In the genomic region with DNA sequence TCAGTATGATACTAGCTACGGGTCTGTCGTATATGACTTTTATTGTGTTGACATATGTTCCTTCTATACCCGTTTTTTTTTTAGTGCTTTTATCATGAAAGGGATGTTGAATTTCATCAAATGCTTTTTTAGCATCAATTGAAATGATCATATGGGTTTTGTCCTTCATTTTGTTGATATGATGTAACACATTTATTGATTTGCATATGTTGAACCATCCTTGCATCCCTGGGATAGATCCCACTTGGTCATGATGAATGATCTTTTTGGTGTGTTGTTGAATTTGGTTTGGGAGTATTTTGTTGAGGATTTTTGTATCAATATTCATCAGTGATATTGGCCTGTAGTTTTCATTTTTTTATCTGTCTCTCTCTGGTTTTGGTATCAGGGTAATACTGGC, we compare ENCODE assay signal across 27 cellular contexts.
"Had no signal": no experiment of that assay in that cellular context is flagged by ENCODE, and none has a peak within 500 bp of the region (broad histone marks: within the 10 kb centered on the region; RNA-seq: fewer than 3 reads in every experiment).

No MANE protein-coding gene starts in this region.

- H3K4me1 ChIP-seq: stomach, suprapubic skin, testis, thyroid gland, tibial artery, tibial nerve, transverse colon, upper lobe of left lung, upper lobe of right lung, uterus, vagina had no signal

- FAIRE-seq: urothelium cell line had no signal

- H3K27me3 ChIP-seq: stomach, suprapubic skin, testis, thyroid gland, tibial artery, tibial nerve, transverse colon, upper lobe of left lung, upper lobe of right lung, uterus, vagina had no signal

- H3K4me3 ChIP-seq: stomach, suprapubic skin, testis, thoracic aorta, thyroid gland, tibial artery, tibial nerve, transverse colon, upper lobe of left lung, upper lobe of right lung, uterus, vagina had no signal

- DNase-seq: stimulated activated CD4-positive, alpha-beta T cell treated with anti-CD3 and anti-CD28 coated beads, Interleukin-2, amount 100 ng/mL, for 48 hours; stimulated activated CD4-positive, alpha-beta T cell treated with anti-CD3 and anti-CD28 coated beads, Interleukin-4, amount 100 ng/mL, for 1 hour; stimulated activated CD4-positive, alpha-beta T cell treated with anti-CD3 and anti-CD28 coated beads, Interleukin-4, amount 100 ng/mL, for 24 hours; stimulated activated CD4-positive, alpha-beta T cell treated with anti-CD3 and anti-CD28 coated beads, Interleukin-4, amount 100 ng/mL, for 4 hours; stimulated activated CD8-positive, alpha-beta memory T cell treated with anti-CD3 and anti-CD28 coated beads, Interleukin-4, amount 100 ng/mL, for 48 hours; stimulated activated naive B cell treated with anti-CD40 and anti-IgM and Interleukin-4, amounts not matched to agents 10 μg/mL and 1 μg/mL and 100 μg/mL, for 72 hours; stimulated activated naive CD4-positive, alpha-beta T cell; stimulated activated naive CD4-positive, alpha-beta T cell treated with Interleukin-2 at 50 U/mL for 16 hours; stimulated activated naive CD8-positive, alpha-beta T cell treated with anti-CD3 and anti-CD28 coated beads, Interleukin-15, amount 100 ng/mL, for 72 hours; stimulated activated naive CD8-positive, alpha-beta T cell treated with anti-CD3 and anti-CD28 coated beads, Interleukin-15, Interleukin-2, amounts not matched to agents 100 U/mL and 50 U/mL, for 24 hours; stomach; substantia nigra; testis; thyroid gland; tibial artery; transverse colon; trophoblast cell; upper lobe of left lung; upper lobe of right lung; uterus had no signal

- H3K9me3 ChIP-seq: testis, thyroid gland had no signal

- ATAC-seq: stimulated activated effector memory CD8-positive, alpha-beta T cell treated with anti-CD3 and anti-CD28 coated beads, Interleukin-12 subunit alpha, Interleukin-12 subunit beta, amount 100 ng/mL, for 72 hours; stimulated activated memory B cell treated with anti-CD40 and anti-IgM and Interleukin-4, amounts not matched to agents 10 μg/mL and 1 μg/mL and 100 μg/mL, for 72 hours; stimulated activated naive B cell treated with anti-CD40 and anti-IgM and Interleukin-4, amounts not matched to agents 10 μg/mL and 1 μg/mL and 100 μg/mL, for 72 hours; stimulated activated naive CD8-positive, alpha-beta T cell treated with anti-CD3 and anti-CD28 coated beads, Interleukin-15, amount 100 ng/mL, for 72 hours; stimulated activated naive CD8-positive, alpha-beta T cell treated with anti-CD3 and anti-CD28 coated beads, Interleukin-15, Interleukin-2, amounts not matched to agents 100 U/mL and 50 U/mL, for 24 hours; upper lobe of right lung had no signal

- H3K36me3 ChIP-seq: thoracic aorta, thyroid gland, uterus had no signal

- H3K27ac ChIP-seq: stomach, suprapubic skin, testis, thoracic aorta, thyroid gland, tibial artery, tibial nerve, transverse colon, upper lobe of left lung, upper lobe of right lung, uterus, vagina had no signal
